ENCODE assay signal across 1 cellular context in the genomic region with DNA sequence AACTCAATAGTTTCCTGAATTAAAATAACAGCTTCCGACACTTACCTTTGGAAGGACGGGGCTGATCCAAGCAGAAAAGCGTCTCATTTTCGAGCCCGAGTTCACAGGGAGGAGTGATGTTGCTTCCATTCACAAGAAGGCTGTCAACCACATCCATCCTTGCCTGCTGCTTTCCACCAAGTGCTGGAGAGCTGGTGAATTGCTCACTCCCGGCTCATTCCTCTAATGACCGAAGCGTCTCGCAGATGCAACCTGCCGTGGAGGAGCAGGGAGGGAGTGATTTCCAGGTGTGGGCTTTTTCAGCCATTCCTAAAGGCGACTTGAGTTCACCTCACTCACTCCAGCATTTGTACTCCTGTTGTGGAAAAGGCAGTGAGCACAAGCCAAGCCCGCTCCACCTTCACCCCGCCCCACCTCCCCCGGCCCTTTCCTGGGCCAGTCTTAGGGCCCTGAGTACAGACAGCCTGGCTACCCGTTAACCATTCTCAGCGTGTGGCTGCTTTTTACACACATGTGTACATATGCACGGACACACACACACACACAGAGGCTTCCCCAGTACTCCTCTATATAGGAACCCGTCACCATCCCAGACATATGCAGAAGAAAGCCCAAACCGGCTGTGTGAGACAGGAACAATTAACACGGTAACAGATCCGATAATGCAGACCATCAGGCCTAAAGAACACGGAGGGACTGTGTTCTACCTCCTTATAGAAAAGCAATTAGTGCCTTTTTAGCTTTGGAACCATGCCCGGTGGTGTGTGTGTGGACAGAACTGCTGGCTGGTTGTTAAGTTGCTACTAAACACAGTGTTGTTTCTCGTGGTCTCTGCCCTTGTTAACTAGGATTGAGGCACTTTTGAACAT.
TF ChIP-seq lines count a peak whose summit lies in the region.

A gene with protein sequence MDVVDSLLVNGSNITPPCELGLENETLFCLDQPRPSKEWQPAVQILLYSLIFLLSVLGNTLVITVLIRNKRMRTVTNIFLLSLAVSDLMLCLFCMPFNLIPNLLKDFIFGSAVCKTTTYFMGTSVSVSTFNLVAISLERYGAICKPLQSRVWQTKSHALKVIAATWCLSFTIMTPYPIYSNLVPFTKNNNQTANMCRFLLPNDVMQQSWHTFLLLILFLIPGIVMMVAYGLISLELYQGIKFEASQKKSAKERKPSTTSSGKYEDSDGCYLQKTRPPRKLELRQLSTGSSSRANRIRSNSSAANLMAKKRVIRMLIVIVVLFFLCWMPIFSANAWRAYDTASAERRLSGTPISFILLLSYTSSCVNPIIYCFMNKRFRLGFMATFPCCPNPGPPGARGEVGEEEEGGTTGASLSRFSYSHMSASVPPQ (minus strand): TSS at position 374 of the 869 bp plus-strand sequence. CDS start 217 bp downstream, at position 157.

TF ChIP-seq in GM23338, 12 proteins besides CTCF, POLR2A, EP300 and RAD21 (continued from another document):
- TF ChIP-seq, protein P1, sequence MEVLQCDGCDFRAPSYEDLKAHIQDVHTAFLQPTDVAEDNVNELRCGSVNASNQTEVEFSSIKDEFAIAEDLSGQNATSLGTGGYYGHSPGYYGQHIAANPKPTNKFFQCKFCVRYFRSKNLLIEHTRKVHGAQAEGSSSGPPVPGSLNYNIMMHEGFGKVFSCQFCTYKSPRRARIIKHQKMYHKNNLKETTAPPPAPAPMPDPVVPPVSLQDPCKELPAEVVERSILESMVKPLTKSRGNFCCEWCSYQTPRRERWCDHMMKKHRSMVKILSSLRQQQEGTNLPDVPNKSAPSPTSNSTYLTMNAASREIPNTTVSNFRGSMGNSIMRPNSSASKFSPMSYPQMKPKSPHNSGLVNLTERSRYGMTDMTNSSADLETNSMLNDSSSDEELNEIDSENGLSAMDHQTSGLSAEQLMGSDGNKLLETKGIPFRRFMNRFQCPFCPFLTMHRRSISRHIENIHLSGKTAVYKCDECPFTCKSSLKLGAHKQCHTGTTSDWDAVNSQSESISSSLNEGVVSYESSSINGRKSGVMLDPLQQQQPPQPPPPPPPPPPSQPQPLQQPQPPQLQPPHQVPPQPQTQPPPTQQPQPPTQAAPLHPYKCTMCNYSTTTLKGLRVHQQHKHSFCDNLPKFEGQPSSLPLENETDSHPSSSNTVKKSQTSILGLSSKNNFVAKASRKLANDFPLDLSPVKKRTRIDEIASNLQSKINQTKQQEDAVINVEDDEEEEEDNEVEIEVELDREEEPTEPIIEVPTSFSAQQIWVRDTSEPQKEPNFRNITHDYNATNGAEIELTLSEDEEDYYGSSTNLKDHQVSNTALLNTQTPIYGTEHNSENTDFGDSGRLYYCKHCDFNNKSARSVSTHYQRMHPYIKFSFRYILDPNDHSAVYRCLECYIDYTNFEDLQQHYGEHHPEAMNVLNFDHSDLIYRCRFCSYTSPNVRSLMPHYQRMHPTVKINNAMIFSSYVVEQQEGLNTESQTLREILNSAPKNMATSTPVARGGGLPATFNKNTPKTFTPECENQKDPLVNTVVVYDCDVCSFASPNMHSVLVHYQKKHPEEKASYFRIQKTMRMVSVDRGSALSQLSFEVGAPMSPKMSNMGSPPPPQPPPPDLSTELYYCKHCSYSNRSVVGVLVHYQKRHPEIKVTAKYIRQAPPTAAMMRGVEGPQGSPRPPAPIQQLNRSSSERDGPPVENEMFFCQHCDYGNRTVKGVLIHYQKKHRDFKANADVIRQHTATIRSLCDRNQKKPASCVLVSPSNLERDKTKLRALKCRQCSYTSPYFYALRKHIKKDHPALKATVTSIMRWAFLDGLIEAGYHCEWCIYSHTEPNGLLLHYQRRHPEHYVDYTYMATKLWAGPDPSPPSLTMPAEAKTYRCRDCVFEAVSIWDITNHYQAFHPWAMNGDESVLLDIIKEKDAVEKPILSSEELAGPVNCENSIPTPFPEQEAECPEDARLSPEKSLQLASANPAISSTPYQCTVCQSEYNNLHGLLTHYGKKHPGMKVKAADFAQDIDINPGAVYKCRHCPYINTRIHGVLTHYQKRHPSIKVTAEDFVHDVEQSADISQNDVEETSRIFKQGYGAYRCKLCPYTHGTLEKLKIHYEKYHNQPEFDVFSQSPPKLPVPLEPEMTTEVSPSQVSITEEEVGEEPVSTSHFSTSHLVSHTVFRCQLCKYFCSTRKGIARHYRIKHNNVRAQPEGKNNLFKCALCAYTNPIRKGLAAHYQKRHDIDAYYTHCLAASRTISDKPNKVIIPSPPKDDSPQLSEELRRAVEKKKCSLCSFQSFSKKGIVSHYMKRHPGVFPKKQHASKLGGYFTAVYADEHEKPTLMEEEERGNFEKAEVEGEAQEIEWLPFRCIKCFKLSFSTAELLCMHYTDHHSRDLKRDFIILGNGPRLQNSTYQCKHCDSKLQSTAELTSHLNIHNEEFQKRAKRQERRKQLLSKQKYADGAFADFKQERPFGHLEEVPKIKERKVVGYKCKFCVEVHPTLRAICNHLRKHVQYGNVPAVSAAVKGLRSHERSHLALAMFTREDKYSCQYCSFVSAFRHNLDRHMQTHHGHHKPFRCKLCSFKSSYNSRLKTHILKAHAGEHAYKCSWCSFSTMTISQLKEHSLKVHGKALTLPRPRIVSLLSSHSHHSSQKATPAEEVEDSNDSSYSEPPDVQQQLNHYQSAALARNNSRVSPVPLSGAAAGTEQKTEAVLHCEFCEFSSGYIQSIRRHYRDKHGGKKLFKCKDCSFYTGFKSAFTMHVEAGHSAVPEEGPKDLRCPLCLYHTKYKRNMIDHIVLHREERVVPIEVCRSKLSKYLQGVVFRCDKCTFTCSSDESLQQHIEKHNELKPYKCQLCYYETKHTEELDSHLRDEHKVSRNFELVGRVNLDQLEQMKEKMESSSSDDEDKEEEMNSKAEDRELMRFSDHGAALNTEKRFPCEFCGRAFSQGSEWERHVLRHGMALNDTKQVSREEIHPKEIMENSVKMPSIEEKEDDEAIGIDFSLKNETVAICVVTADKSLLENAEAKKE (CRISPR knock-in tag; IDR thresholded peaks at IDR 0.05): no peak
TF ChIP-seq in GM23338: peak in this region for 0.
